Comparison of ENCODE assay signal across 2 cellular contexts in genomic region chr5:20678814-20679298, GRCh38.
TF ChIP-seq lines count a peak whose summit lies in the region.

No MANE protein-coding gene starts in this region.

TF ChIP-seq in A549, 52 proteins besides CTCF, POLR2A, EP300 and RAD21 (continued from another document):
- TF ChIP-seq, protein P1, sequence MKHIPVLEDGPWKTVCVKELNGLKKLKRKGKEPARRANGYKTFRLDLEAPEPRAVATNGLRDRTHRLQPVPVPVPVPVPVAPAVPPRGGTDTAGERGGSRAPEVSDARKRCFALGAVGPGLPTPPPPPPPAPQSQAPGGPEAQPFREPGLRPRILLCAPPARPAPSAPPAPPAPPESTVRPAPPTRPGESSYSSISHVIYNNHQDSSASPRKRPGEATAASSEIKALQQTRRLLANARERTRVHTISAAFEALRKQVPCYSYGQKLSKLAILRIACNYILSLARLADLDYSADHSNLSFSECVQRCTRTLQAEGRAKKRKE (CRISPR knock-in tag; IDR thresholded peaks at IDR 0.05; ENCODE audit: low read depth): no peak
- TF ChIP-seq FOSB (CRISPR knock-in tag; IDR thresholded peaks at IDR 0.05): no peak
- no peak for TF ChIP-seq CHD2 (IDR thresholded peaks at IDR 0.05; ENCODE audit: low read length, partially characterized antibody)
- TF ChIP-seq TP53 (CRISPR knock-in tag; IDR thresholded peaks at IDR 0.05): no peak
- no peak for TF ChIP-seq EHF (CRISPR knock-in tag; IDR thresholded peaks at IDR 0.05)

TF ChIP-seq in GM23338, 12 proteins besides CTCF, POLR2A, EP300 and RAD21 (continued from another document):
- TF ChIP-seq, protein P2, sequence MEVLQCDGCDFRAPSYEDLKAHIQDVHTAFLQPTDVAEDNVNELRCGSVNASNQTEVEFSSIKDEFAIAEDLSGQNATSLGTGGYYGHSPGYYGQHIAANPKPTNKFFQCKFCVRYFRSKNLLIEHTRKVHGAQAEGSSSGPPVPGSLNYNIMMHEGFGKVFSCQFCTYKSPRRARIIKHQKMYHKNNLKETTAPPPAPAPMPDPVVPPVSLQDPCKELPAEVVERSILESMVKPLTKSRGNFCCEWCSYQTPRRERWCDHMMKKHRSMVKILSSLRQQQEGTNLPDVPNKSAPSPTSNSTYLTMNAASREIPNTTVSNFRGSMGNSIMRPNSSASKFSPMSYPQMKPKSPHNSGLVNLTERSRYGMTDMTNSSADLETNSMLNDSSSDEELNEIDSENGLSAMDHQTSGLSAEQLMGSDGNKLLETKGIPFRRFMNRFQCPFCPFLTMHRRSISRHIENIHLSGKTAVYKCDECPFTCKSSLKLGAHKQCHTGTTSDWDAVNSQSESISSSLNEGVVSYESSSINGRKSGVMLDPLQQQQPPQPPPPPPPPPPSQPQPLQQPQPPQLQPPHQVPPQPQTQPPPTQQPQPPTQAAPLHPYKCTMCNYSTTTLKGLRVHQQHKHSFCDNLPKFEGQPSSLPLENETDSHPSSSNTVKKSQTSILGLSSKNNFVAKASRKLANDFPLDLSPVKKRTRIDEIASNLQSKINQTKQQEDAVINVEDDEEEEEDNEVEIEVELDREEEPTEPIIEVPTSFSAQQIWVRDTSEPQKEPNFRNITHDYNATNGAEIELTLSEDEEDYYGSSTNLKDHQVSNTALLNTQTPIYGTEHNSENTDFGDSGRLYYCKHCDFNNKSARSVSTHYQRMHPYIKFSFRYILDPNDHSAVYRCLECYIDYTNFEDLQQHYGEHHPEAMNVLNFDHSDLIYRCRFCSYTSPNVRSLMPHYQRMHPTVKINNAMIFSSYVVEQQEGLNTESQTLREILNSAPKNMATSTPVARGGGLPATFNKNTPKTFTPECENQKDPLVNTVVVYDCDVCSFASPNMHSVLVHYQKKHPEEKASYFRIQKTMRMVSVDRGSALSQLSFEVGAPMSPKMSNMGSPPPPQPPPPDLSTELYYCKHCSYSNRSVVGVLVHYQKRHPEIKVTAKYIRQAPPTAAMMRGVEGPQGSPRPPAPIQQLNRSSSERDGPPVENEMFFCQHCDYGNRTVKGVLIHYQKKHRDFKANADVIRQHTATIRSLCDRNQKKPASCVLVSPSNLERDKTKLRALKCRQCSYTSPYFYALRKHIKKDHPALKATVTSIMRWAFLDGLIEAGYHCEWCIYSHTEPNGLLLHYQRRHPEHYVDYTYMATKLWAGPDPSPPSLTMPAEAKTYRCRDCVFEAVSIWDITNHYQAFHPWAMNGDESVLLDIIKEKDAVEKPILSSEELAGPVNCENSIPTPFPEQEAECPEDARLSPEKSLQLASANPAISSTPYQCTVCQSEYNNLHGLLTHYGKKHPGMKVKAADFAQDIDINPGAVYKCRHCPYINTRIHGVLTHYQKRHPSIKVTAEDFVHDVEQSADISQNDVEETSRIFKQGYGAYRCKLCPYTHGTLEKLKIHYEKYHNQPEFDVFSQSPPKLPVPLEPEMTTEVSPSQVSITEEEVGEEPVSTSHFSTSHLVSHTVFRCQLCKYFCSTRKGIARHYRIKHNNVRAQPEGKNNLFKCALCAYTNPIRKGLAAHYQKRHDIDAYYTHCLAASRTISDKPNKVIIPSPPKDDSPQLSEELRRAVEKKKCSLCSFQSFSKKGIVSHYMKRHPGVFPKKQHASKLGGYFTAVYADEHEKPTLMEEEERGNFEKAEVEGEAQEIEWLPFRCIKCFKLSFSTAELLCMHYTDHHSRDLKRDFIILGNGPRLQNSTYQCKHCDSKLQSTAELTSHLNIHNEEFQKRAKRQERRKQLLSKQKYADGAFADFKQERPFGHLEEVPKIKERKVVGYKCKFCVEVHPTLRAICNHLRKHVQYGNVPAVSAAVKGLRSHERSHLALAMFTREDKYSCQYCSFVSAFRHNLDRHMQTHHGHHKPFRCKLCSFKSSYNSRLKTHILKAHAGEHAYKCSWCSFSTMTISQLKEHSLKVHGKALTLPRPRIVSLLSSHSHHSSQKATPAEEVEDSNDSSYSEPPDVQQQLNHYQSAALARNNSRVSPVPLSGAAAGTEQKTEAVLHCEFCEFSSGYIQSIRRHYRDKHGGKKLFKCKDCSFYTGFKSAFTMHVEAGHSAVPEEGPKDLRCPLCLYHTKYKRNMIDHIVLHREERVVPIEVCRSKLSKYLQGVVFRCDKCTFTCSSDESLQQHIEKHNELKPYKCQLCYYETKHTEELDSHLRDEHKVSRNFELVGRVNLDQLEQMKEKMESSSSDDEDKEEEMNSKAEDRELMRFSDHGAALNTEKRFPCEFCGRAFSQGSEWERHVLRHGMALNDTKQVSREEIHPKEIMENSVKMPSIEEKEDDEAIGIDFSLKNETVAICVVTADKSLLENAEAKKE (CRISPR knock-in tag; IDR thresholded peaks at IDR 0.05): no peak
- TF ChIP-seq ZNF331 (CRISPR knock-in tag; IDR thresholded peaks at IDR 0.05; ENCODE audit: low read depth) (no peak), JUNB (IDR thresholded peaks at IDR 0.05; ENCODE audit: unreplicated experiment) (no peak), EZH2phosphoT487 (IDR thresholded peaks at IDR 0.05; ENCODE audit: unreplicated experiment) (no peak), POLR2AphosphoS5 (IDR thresholded peaks at IDR 0.05; ENCODE audit: low read depth) (no peak), EZH2 (IDR thresholded peaks at IDR 0.05; ENCODE audit: low read depth, unreplicated experiment) (no peak), STAT1 (IDR thresholded peaks at IDR 0.05; ENCODE audit: unreplicated experiment) (no peak), REST (IDR thresholded peaks at IDR 0.05; ENCODE audit: unreplicated experiment) (no peak), NANOG (IDR thresholded peaks at IDR 0.05; ENCODE audit: borderline replicate concordance) (no peak)
- TF ChIP-seq, protein P3, sequence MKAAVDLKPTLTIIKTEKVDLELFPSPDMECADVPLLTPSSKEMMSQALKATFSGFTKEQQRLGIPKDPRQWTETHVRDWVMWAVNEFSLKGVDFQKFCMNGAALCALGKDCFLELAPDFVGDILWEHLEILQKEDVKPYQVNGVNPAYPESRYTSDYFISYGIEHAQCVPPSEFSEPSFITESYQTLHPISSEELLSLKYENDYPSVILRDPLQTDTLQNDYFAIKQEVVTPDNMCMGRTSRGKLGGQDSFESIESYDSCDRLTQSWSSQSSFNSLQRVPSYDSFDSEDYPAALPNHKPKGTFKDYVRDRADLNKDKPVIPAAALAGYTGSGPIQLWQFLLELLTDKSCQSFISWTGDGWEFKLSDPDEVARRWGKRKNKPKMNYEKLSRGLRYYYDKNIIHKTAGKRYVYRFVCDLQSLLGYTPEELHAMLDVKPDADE (IDR thresholded peaks at IDR 0.05): no peak
